1 cellular context compared by ENCODE assay signal in genomic region chr22:38110008-38110862, GRCh38.
A peak's percentile ranks its signal among the peaks of the same experiment; 100 is the strongest.
TF ChIP-seq lines count a peak whose summit lies in the region.

Gene BAIAP2L2 (minus strand): TSS chr22:38110684. CDS start chr22:38110525, 159 bp downstream.

TF ChIP-seq in HepG2, 621 proteins besides CTCF, POLR2A, EP300 and RAD21 (continued from another document and continues in another):
- TF ChIP-seq ZNF75D (CRISPR knock-in tag; IDR thresholded peaks at IDR 0.05; ENCODE audit: borderline replicate concordance) (no peak), HMGA1 (CRISPR knock-in tag; conservative IDR thresholded peaks at IDR 0.05) (no peak), ZNF709 (CRISPR knock-in tag; IDR thresholded peaks at IDR 0.05) (no peak), ZNF264 (CRISPR knock-in tag; IDR thresholded peaks at IDR 0.05) (no peak), ZNF770 (CRISPR knock-in tag; IDR thresholded peaks at IDR 0.05) (no peak), FOXJ3 (CRISPR knock-in tag; IDR thresholded peaks at IDR 0.05; ENCODE audit: borderline replicate concordance) (no peak), NAIF1 (CRISPR knock-in tag; IDR thresholded peaks at IDR 0.05; ENCODE audit: borderline replicate concordance) (no peak), GLMP (CRISPR knock-in tag; IDR thresholded peaks at IDR 0.05; ENCODE audit: borderline replicate concordance) (no peak), ZFP91 (CRISPR knock-in tag; IDR thresholded peaks at IDR 0.05; ENCODE audit: borderline replicate concordance) (no peak), ZNF780A (CRISPR knock-in tag; IDR thresholded peaks at IDR 0.05) (no peak), ZBTB38 (CRISPR knock-in tag; IDR thresholded peaks at IDR 0.05) (no peak), ELF3 (CRISPR knock-in tag; IDR thresholded peaks at IDR 0.05) (peak; percentile 54), ZNF749 (CRISPR knock-in tag; IDR thresholded peaks at IDR 0.05; ENCODE audit: borderline replicate concordance) (no peak), ZNF639 (CRISPR knock-in tag; conservative IDR thresholded peaks at IDR 0.05) (no peak), ATAD3A (CRISPR knock-in tag; IDR thresholded peaks at IDR 0.05) (no peak), ZNF691 (CRISPR knock-in tag; IDR thresholded peaks at IDR 0.05; ENCODE audit: borderline replicate concordance, low read depth) (no peak), ZFX (CRISPR knock-in tag; IDR thresholded peaks at IDR 0.05; ENCODE audit: low read depth) (peak; percentile 92), DPF2 (CRISPR knock-in tag; IDR thresholded peaks at IDR 0.05; ENCODE audit: borderline replicate concordance, low read depth) (no peak), TRIM22 (IDR thresholded peaks at IDR 0.05) (no peak), ETS1 (CRISPR knock-in tag; IDR thresholded peaks at IDR 0.05) (no peak), STAT6 (CRISPR knock-in tag; IDR thresholded peaks at IDR 0.05; ENCODE audit: borderline replicate concordance) (no peak), LBX2 (CRISPR knock-in tag; IDR thresholded peaks at IDR 0.05; ENCODE audit: borderline replicate concordance) (no peak; the same call in 1 of the 2 replicates), ZNF772 (CRISPR knock-in tag; IDR thresholded peaks at IDR 0.05) (peak; percentile 37; the same call in 1 of the 2 replicates), ZNF740 (CRISPR knock-in tag; IDR thresholded peaks at IDR 0.05) (no peak), NFKBIZ (CRISPR knock-in tag; IDR thresholded peaks at IDR 0.05) (peak; percentile 40; the same call in 1 of the 2 replicates), KLF9 (CRISPR knock-in tag; IDR thresholded peaks at IDR 0.05; ENCODE audit: low read depth) (no peak), JARID2 (CRISPR knock-in tag; IDR thresholded peaks at IDR 0.05; ENCODE audit: insufficient replicate concordance) (no peak), HOXA7 (CRISPR knock-in tag; IDR thresholded peaks at IDR 0.05) (no peak), FOXO4 (CRISPR knock-in tag; conservative IDR thresholded peaks at IDR 0.05) (no peak), AGO2 (optimal IDR thresholded peaks at IDR 0.05; ENCODE audit: low read depth, low read length) (peak; percentile 37), GZF1 (CRISPR knock-in tag; IDR thresholded peaks at IDR 0.05) (no peak), YEATS2 (CRISPR knock-in tag; IDR thresholded peaks at IDR 0.05; ENCODE audit: borderline replicate concordance) (0 out of 2 replicates have a peak, but pooled peaks have one; percentile 73), U2AF2 (IDR thresholded peaks at IDR 0.05; ENCODE audit: low read depth, low read length) (no peak), ZC3H4 (CRISPR knock-in tag; IDR thresholded peaks at IDR 0.05; ENCODE audit: borderline replicate concordance) (no peak), MAZ (IDR thresholded peaks at IDR 0.05; ENCODE audit: borderline replicate concordance, low read depth, low read length) (0 out of 2 replicates have a peak, but pooled peaks have one; percentile 9), MAZ (CRISPR knock-in tag; IDR thresholded peaks at IDR 0.05; ENCODE audit: low read depth) (peak; percentile 27; the same call in 1 of the 2 replicates), BCL3 (CRISPR knock-in tag; IDR thresholded peaks at IDR 0.05) (no peak), TCF7 (IDR thresholded peaks at IDR 0.05; ENCODE audit: low read depth) (no peak), HNF4A (CRISPR knock-in tag; IDR thresholded peaks at IDR 0.05) (no peak), ELF4 (CRISPR knock-in tag; IDR thresholded peaks at IDR 0.05; ENCODE audit: borderline replicate concordance) (no peak), GABPB1 (CRISPR knock-in tag; IDR thresholded peaks at IDR 0.05) (peak; percentile 43; the same call in 1 of the 2 replicates), WIZ (CRISPR knock-in tag; IDR thresholded peaks at IDR 0.05) (no peak), POLR2AphosphoS5 (IDR thresholded peaks at IDR 0.05; ENCODE audit: low read depth, low read length) (peak; percentile 32; the same call in 1 of the 2 replicates), GRHL1 (CRISPR knock-in tag; conservative IDR thresholded peaks at IDR 0.05) (no peak), ZNF792 (CRISPR knock-in tag; IDR thresholded peaks at IDR 0.05) (no peak; the same call in 1 of the 2 replicates), KAT2B (IDR thresholded peaks at IDR 0.05; ENCODE audit: borderline replicate concordance, low read depth, low read length) (no peak), ZNF296 (CRISPR knock-in tag; conservative IDR thresholded peaks at IDR 0.05) (no peak), ZEB1 (IDR thresholded peaks at IDR 0.05; ENCODE audit: insufficient replicate concordance, low read depth) (no peak)
